ENCODE assay signal across 2 cellular contexts in genomic region chr11:11244470-11245080, GRCh38.
TF ChIP-seq lines count a peak whose summit lies in the region.

No MANE protein-coding gene starts in this region.

TF ChIP-seq in liver, 16 proteins besides CTCF, POLR2A, EP300 and RAD21 (continued from another document):
- no peak for TF ChIP-seq REST (IDR thresholded peaks at IDR 0.05)
- no peak for TF ChIP-seq MAX (IDR thresholded peaks at IDR 0.05)
- no peak for TF ChIP-seq HNF4G (IDR thresholded peaks at IDR 0.05)
- no peak for TF ChIP-seq FOXA2 (IDR thresholded peaks at IDR 0.05)
- TF ChIP-seq RXRA (IDR thresholded peaks at IDR 0.05), result no peak
- no peak for TF ChIP-seq ATF3 (IDR thresholded peaks at IDR 0.05)
- no peak for TF ChIP-seq ZBTB33 (IDR thresholded peaks at IDR 0.05)
- TF ChIP-seq EGR1 (IDR thresholded peaks at IDR 0.05; ENCODE audit: low read depth in 2 of 2), result no peak
- TF ChIP-seq TAF1 (conservative IDR thresholded peaks at IDR 0.05), result no peak
- no peak for TF ChIP-seq YY1 (IDR thresholded peaks at IDR 0.05)
- TF ChIP-seq JUND (IDR thresholded peaks at IDR 0.05), result no peak

TF ChIP-seq in HepG2, 621 proteins besides CTCF, POLR2A, EP300 and RAD21 (continued from another document):
- no peak for TF ChIP-seq ZXDC (CRISPR knock-in tag; IDR thresholded peaks at IDR 0.05)
- TF ChIP-seq ETS1 (CRISPR knock-in tag; IDR thresholded peaks at IDR 0.05), result no peak
- TF ChIP-seq ZNF34 (CRISPR knock-in tag; IDR thresholded peaks at IDR 0.05; ENCODE audit: borderline replicate concordance), result no peak
- no peak for TF ChIP-seq ELF1 (CRISPR knock-in tag; IDR thresholded peaks at IDR 0.05)
- no peak for TF ChIP-seq NRL (CRISPR knock-in tag; IDR thresholded peaks at IDR 0.05; ENCODE audit: borderline replicate concordance)
- no peak for TF ChIP-seq HNRNPL (IDR thresholded peaks at IDR 0.05; ENCODE audit: low read depth, low read length)
- no peak for TF ChIP-seq CCDC6 (CRISPR knock-in tag; IDR thresholded peaks at IDR 0.05)
- TF ChIP-seq E2F2 (CRISPR knock-in tag; IDR thresholded peaks at IDR 0.05; ENCODE audit: borderline replicate concordance), result no peak
- TF ChIP-seq RXRB (CRISPR knock-in tag; IDR thresholded peaks at IDR 0.05; ENCODE audit: borderline replicate concordance), result no peak
- TF ChIP-seq SNRNP70 (IDR thresholded peaks at IDR 0.05; ENCODE audit: low read depth, low read length), result no peak
- no peak for TF ChIP-seq ZNF225 (CRISPR knock-in tag; IDR thresholded peaks at IDR 0.05)
- TF ChIP-seq CBX2 (IDR thresholded peaks at IDR 0.05; ENCODE audit: low read depth, low read length), result no peak
- TF ChIP-seq CBX2 (CRISPR knock-in tag; IDR thresholded peaks at IDR 0.05; ENCODE audit: low read depth), result no peak
